Comparison of ENCODE assay signal across 9 cellular contexts in genomic region chrX:151713859-151714258, GRCh38. TPM values are rescaled to one million over a fixed set of nuclear protein-coding genes. Genes with fewer than 3 reads are reported as not detected.
DNase-seq lines count a peak whose midpoint lies in the region; ATAC-seq and TF ChIP-seq lines count a peak whose summit lies in the region.
"Had no signal": no experiment of that assay in that cellular context is flagged by ENCODE, and none has a peak within 500 bp of the region (broad histone marks: within the 10 kb centered on the region; RNA-seq: fewer than 3 reads in every experiment).

No MANE protein-coding gene starts in this region.

- ATAC-seq in GM21786 (IDR thresholded peaks at IDR 0.05; ENCODE audit: unreplicated experiment): peak; percentile 68
- peak; percentile 80 for ATAC-seq in SK-N-SH treated with all-trans-retinoic acid at 6 μM for 48 hours
- no peak for ATAC-seq in HG02970 (IDR thresholded peaks at IDR 0.05; ENCODE audit: low FRiP score, unreplicated experiment)
- ATAC-seq in GM18517 (IDR thresholded peaks at IDR 0.05; ENCODE audit: unreplicated experiment): no peak

- peak; percentile 34 for DNase-seq in Daoy (ENCODE audit: low read depth)
- DNase-seq in iPS-NIHi7 (ENCODE audit: extremely low spot score): peak; percentile 70
- no peak for DNase-seq in NCI-H446 (lab: John Stamatoyannopoulos, UW)

TF ChIP-seq in SK-N-SH treated with all-trans-retinoic acid at 6 μM for 48 hours, 23 proteins besides CTCF, POLR2A, EP300 and RAD21:
- TF ChIP-seq ZNF70 (CRISPR knock-in tag; IDR thresholded peaks at IDR 0.05): no peak
- no peak for TF ChIP-seq PATZ1 (CRISPR knock-in tag; IDR thresholded peaks at IDR 0.05; ENCODE audit: borderline replicate concordance)
- TF ChIP-seq ZNF565 (CRISPR knock-in tag; conservative IDR thresholded peaks at IDR 0.05; ENCODE audit: low read depth): no peak
- TF ChIP-seq TSHZ2 (CRISPR knock-in tag; IDR thresholded peaks at IDR 0.05): no peak
- TF ChIP-seq SNAI2 (CRISPR knock-in tag; IDR thresholded peaks at IDR 0.05): no peak
- TF ChIP-seq TCF4 (CRISPR knock-in tag; IDR thresholded peaks at IDR 0.05; ENCODE audit: borderline replicate concordance): no peak
- no peak for TF ChIP-seq CSRNP3 (CRISPR knock-in tag; IDR thresholded peaks at IDR 0.05)
- no peak for TF ChIP-seq ZC3H10 (CRISPR knock-in tag; IDR thresholded peaks at IDR 0.05)
- no peak for TF ChIP-seq CREB5 (CRISPR knock-in tag; IDR thresholded peaks at IDR 0.05; ENCODE audit: low read depth)
- no peak for TF ChIP-seq ZNF8 (CRISPR knock-in tag; IDR thresholded peaks at IDR 0.05)
- TF ChIP-seq ZFP30 (CRISPR knock-in tag; IDR thresholded peaks at IDR 0.05): no peak
- no peak for TF ChIP-seq CSDC2 (CRISPR knock-in tag; IDR thresholded peaks at IDR 0.05)
- TF ChIP-seq ARNTL (CRISPR knock-in tag; IDR thresholded peaks at IDR 0.05; ENCODE audit: borderline replicate concordance, low read depth): no peak
- no peak for TF ChIP-seq ZFP3 (CRISPR knock-in tag; IDR thresholded peaks at IDR 0.05)
- TF ChIP-seq PPARA (CRISPR knock-in tag; IDR thresholded peaks at IDR 0.05; ENCODE audit: borderline replicate concordance): no peak
- TF ChIP-seq GLIS3 (CRISPR knock-in tag; IDR thresholded peaks at IDR 0.05): no peak
- no peak for TF ChIP-seq ISL1 (CRISPR knock-in tag; IDR thresholded peaks at IDR 0.05)

RNA-seq across cellular contexts. Expression of gene FATE1, which starts 2.0 kb away (rescaled TPM):
- not detected in 2 replicates for total RNA-seq in Daoy (2014; rRNA removed; shearing (Covaris generic))
- total RNA-seq: T-helper 1 cell treated with Interleukin-12 subunit alpha and Interleukin-12 subunit beta and Interleukin-4 antibody, amounts not matched to agents 30 ng/mL and 1 ng/mL, for 36 hours; urinary bladder had no signal

RNA-seq across cellular contexts. Expression of gene PRRG3, which starts 18.6 kb away (rescaled TPM):
- 0.11 TPM in 1 of 2 replicates, not detected in the other for total RNA-seq in Daoy (2014; rRNA removed; shearing (Covaris generic))
- total RNA-seq: T-helper 1 cell treated with Interleukin-12 subunit alpha and Interleukin-12 subunit beta and Interleukin-4 antibody, amounts not matched to agents 30 ng/mL and 1 ng/mL, for 36 hours had no signal

RNA-seq across cellular contexts. Expression of gene CNGA2, which starts 20.7 kb away (rescaled TPM):
- total RNA-seq in Daoy (2014; rRNA removed; shearing (Covaris generic)): not detected in 2 replicates
- total RNA-seq: T-helper 1 cell treated with Interleukin-12 subunit alpha and Interleukin-12 subunit beta and Interleukin-4 antibody, amounts not matched to agents 30 ng/mL and 1 ng/mL, for 36 hours; urinary bladder had no signal

Comparison
In these comparisons a context has a peak if more than half of its experiments do, and no peak if none do; other contexts are left out.
1. DNase-seq: peak in Daoy (single experiment) and iPS-NIHi7 (single experiment); none in NCI-H446 (0 of 2).
2. ATAC-seq: peak in GM21786 (single experiment) and SK-N-SH treated with all-trans-retinoic acid at 6 μM for 48 hours (single experiment); none in HG02970 (single experiment) and GM18517 (single experiment).